Comparison of ENCODE assay signal across 20 cellular contexts in the genomic region with DNA sequence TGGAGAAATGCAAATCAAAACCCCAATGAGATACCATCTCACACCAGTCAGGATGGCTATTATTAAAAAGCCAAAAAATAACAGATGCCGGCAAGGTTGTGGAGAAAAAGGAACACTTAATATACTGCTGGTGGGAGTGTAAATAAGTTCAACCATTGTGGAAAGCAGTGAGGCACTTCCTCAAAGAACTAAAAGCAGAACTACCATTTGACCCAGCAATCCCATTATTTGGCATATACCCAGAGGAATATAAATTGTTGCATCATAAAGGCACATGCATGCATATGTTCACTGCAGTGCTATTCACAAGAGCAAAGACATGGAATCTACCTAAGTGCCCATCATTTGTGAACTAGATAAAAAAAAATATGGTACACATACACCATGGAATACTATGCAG. TPM values are rescaled to one million over a fixed set of nuclear protein-coding genes. Genes with fewer than 3 reads are reported as not detected.
"Had no signal": no experiment of that assay in that cellular context is flagged by ENCODE, and none has a peak within 500 bp of the region (broad histone marks: within the 10 kb centered on the region; RNA-seq: fewer than 3 reads in every experiment).

No MANE protein-coding gene starts in this region.

- H3K4me1 Mint-ChIP-seq: naive thymus-derived CD4-positive, alpha-beta T cell; nephron progenitor cell; stimulated activated naive B cell treated with anti-CD40 and anti-IgM and Interleukin-4, amounts not matched to agents 10 μg/mL and 1 μg/mL and 100 μg/mL, for 72 hours; stimulated activated naive CD8-positive, alpha-beta T cell treated with anti-CD3 and anti-CD28 coated beads, Interleukin-15, amount 100 ng/mL, for 72 hours had no signal

- H3K27ac ChIP-seq: dorsolateral prefrontal cortex, hepatocyte, neutrophil, ovary, right atrium auricular region, sigmoid colon, skin epidermis, testis, tibial nerve had no signal

- H3K36me3 Mint-ChIP-seq: naive thymus-derived CD4-positive, alpha-beta T cell; stimulated activated naive B cell treated with anti-CD40 and anti-IgM and Interleukin-4, amounts not matched to agents 10 μg/mL and 1 μg/mL and 100 μg/mL, for 72 hours had no signal

- H3K27me3 Mint-ChIP-seq: naive thymus-derived CD4-positive, alpha-beta T cell; stimulated activated naive B cell treated with anti-CD40 and anti-IgM and Interleukin-4, amounts not matched to agents 10 μg/mL and 1 μg/mL and 100 μg/mL, for 72 hours; stimulated activated naive CD8-positive, alpha-beta T cell treated with anti-CD3 and anti-CD28 coated beads, Interleukin-15, amount 100 ng/mL, for 72 hours had no signal

- H3K27me3 ChIP-seq: dorsolateral prefrontal cortex, hepatocyte, neutrophil, ovary, right atrium auricular region, sigmoid colon, testis, tibial nerve had no signal

- H3K4me3 ChIP-seq: dorsolateral prefrontal cortex, hepatocyte, ovary, right atrium auricular region, sigmoid colon, skin epidermis, testis, tibial nerve had no signal

- DNase-seq: cortex of kidney; dorsolateral prefrontal cortex; effector CD8-positive, alpha-beta T cell; foreskin melanocyte; head of caudate nucleus; left colon; naive thymus-derived CD4-positive, alpha-beta T cell; nephron progenitor cell; ovary; sigmoid colon; stimulated activated CD4-positive, alpha-beta T cell treated with anti-CD3 and anti-CD28 coated beads, Interleukin-2, amount 100 ng/mL, for 24 hours; stimulated activated CD4-positive, alpha-beta T cell treated with anti-CD3 and anti-CD28 coated beads, Interleukin-4, amount 100 ng/mL, for 4 hours; stimulated activated naive B cell treated with anti-CD40 and anti-IgM and Interleukin-4, amounts not matched to agents 10 μg/mL and 1 μg/mL and 100 μg/mL, for 72 hours; stimulated activated naive CD8-positive, alpha-beta T cell treated with anti-CD3 and anti-CD28 coated beads, Interleukin-15, amount 100 ng/mL, for 72 hours; testis had no signal

- ATAC-seq: left colon; naive thymus-derived CD4-positive, alpha-beta T cell; stimulated activated naive B cell treated with anti-CD40 and anti-IgM and Interleukin-4, amounts not matched to agents 10 μg/mL and 1 μg/mL and 100 μg/mL, for 72 hours; stimulated activated naive CD8-positive, alpha-beta T cell treated with anti-CD3 and anti-CD28 coated beads, Interleukin-15, amount 100 ng/mL, for 72 hours had no signal

- H3K4me3 Mint-ChIP-seq: naive thymus-derived CD4-positive, alpha-beta T cell; nephron progenitor cell; stimulated activated naive B cell treated with anti-CD40 and anti-IgM and Interleukin-4, amounts not matched to agents 10 μg/mL and 1 μg/mL and 100 μg/mL, for 72 hours; stimulated activated naive CD8-positive, alpha-beta T cell treated with anti-CD3 and anti-CD28 coated beads, Interleukin-15, amount 100 ng/mL, for 72 hours had no signal

- H3K27ac Mint-ChIP-seq: naive thymus-derived CD4-positive, alpha-beta T cell; nephron progenitor cell; stimulated activated naive B cell treated with anti-CD40 and anti-IgM and Interleukin-4, amounts not matched to agents 10 μg/mL and 1 μg/mL and 100 μg/mL, for 72 hours; stimulated activated naive CD8-positive, alpha-beta T cell treated with anti-CD3 and anti-CD28 coated beads, Interleukin-15, amount 100 ng/mL, for 72 hours had no signal

RNA-seq across cellular contexts. Expression of a gene that starts 59.9 kb away (rescaled TPM):
- polyA plus RNA-seq: naive thymus-derived CD4-positive, alpha-beta T cell had no signal
